26 cellular contexts compared by ENCODE assay signal in genomic region chr11:72140661-72141060, GRCh38. TPM values are rescaled to one million over a fixed set of nuclear protein-coding genes. Genes with fewer than 3 reads are reported as not detected.
DNase-seq lines count a peak whose midpoint lies in the region; ATAC-seq and TF ChIP-seq lines count a peak whose summit lies in the region.
"Had no signal": no experiment of that assay in that cellular context is flagged by ENCODE, and none has a peak within 500 bp of the region (broad histone marks: within the 10 kb centered on the region; RNA-seq: fewer than 3 reads in every experiment).

No MANE protein-coding gene starts in this region.

- peak; percentile 21 for ATAC-seq in activated T-helper 17 cell treated with anti-CD3 and anti-CD28 coated beads, Interleukin-2, amount 50 U/mL, for 72 hours (replicated peaks)
- ATAC-seq: GM23338; left lobe of liver; right cardiac atrium; stimulated activated naive B cell treated with anti-CD40 and anti-IgM and Interleukin-4, amounts not matched to agents 10 μg/mL and 1 μg/mL and 100 μg/mL, for 72 hours had no signal

- H3K9me3 Mint-ChIP-seq in activated T-helper 17 cell treated with anti-CD3 and anti-CD28 coated beads, Interleukin-2, amount 50 U/mL, for 72 hours, result no peaks in the 10 kb centered on the region
- H3K9me3 Mint-ChIP-seq: GM23338; stimulated activated naive B cell treated with anti-CD40 and anti-IgM and Interleukin-4, amounts not matched to agents 10 μg/mL and 1 μg/mL and 100 μg/mL, for 72 hours had no signal

- H3K4me3 ChIP-seq in osteoblast (ENCODE audit: insufficient read depth, low read length), result no peak overlapping the region
- H3K4me3 ChIP-seq: GM23338, thyroid gland had no signal

- peak overlapping the region; percentile 94 for H3K27ac ChIP-seq in osteoblast (ENCODE audit: low read depth, low read length)
- H3K27ac ChIP-seq: thyroid gland had no signal

- no peak for TF ChIP-seq CTCF in osteoblast (IDR thresholded peaks at IDR 0.05; ENCODE audit: extremely low read depth, low read depth, low read length)

- H3K4me3 Mint-ChIP-seq in activated T-helper 17 cell treated with anti-CD3 and anti-CD28 coated beads, Interleukin-2, amount 50 U/mL, for 72 hours, result peak overlapping the region; percentile 65
- H3K4me3 Mint-ChIP-seq: B cell; GM23338; stimulated activated naive B cell treated with anti-CD40 and anti-IgM and Interleukin-4, amounts not matched to agents 10 μg/mL and 1 μg/mL and 100 μg/mL, for 72 hours had no signal

- no peaks in the 10 kb centered on the region for H3K36me3 Mint-ChIP-seq in activated T-helper 17 cell treated with anti-CD3 and anti-CD28 coated beads, Interleukin-2, amount 50 U/mL, for 72 hours (ENCODE audit: low read depth)
- H3K36me3 Mint-ChIP-seq: stimulated activated naive B cell treated with anti-CD40 and anti-IgM and Interleukin-4, amounts not matched to agents 10 μg/mL and 1 μg/mL and 100 μg/mL, for 72 hours had no signal

- no peaks in the 10 kb centered on the region for H3K27me3 ChIP-seq in osteoblast (ENCODE audit: insufficient read depth, low read length)
- H3K27me3 ChIP-seq: thyroid gland had no signal

- no peaks in the 10 kb centered on the region for H3K79me2 ChIP-seq in osteoblast (ENCODE audit: insufficient read depth, low read length)

- no peak overlapping the region for H2AFZ ChIP-seq in osteoblast (ENCODE audit: low read length)
- H2AFZ ChIP-seq: GM23338 had no signal

- DNase-seq in ELR (ENCODE audit: low read depth) (peak; percentile 59), NCI-H226 (peak; percentile 10), osteoblast (ENCODE audit: insufficient read length, low spot score, missing footprints) (no peak), NCI-H2196 (lab: John Stamatoyannopoulos, UW; ENCODE audit: unreplicated experiment) (no peak), RPMI8226 (no peak), iPS-NIHi7 (ENCODE audit: extremely low spot score) (no peak)
- DNase-seq: activated naive CD4-positive, alpha-beta T cell; aorta; Calu3; effector CD4-positive, alpha-beta T cell; NCI-H2107; NCI-H526; occipital lobe; right cardiac atrium; SIG-M5; stimulated activated naive B cell treated with anti-CD40 and anti-IgM and Interleukin-4, amounts not matched to agents 10 μg/mL and 1 μg/mL and 100 μg/mL, for 72 hours; thyroid gland had no signal

- peaks cover 23% of the 10 kb centered on the region for H3K4me1 Mint-ChIP-seq in activated T-helper 17 cell treated with anti-CD3 and anti-CD28 coated beads, Interleukin-2, amount 50 U/mL, for 72 hours
- H3K4me1 Mint-ChIP-seq: B cell had no signal

- H3K27ac Mint-ChIP-seq in activated T-helper 17 cell treated with anti-CD3 and anti-CD28 coated beads, Interleukin-2, amount 50 U/mL, for 72 hours, result peak overlapping the region; percentile 45
- H3K27ac Mint-ChIP-seq: B cell; GM23338; stimulated activated naive B cell treated with anti-CD40 and anti-IgM and Interleukin-4, amounts not matched to agents 10 μg/mL and 1 μg/mL and 100 μg/mL, for 72 hours had no signal

- peak overlapping the region; percentile 46 for H3K4me2 ChIP-seq in osteoblast (ENCODE audit: insufficient read depth, low read length)
- H3K4me2 ChIP-seq: GM23338 had no signal

- H3K9me3 ChIP-seq in osteoblast (ENCODE audit: low read depth, low read length), result no peaks in the 10 kb centered on the region
- H3K9me3 ChIP-seq: thyroid gland had no signal

- no peaks in the 10 kb centered on the region for H4K20me1 ChIP-seq in osteoblast (ENCODE audit: insufficient read depth, low read length)

- no peaks in the 10 kb centered on the region for H3K36me3 ChIP-seq in osteoblast (ENCODE audit: insufficient read depth, low read length)
- H3K36me3 ChIP-seq: thyroid gland had no signal

- H3K4me1 ChIP-seq in osteoblast (ENCODE audit: insufficient read depth, low read length), result peaks cover 49% of the 10 kb centered on the region
- H3K4me1 ChIP-seq: thyroid gland had no signal

- H3K27me3 Mint-ChIP-seq in activated T-helper 17 cell treated with anti-CD3 and anti-CD28 coated beads, Interleukin-2, amount 50 U/mL, for 72 hours, result peaks cover 7% of the 10 kb centered on the region

RNA-seq across cellular contexts. Expression of gene FOLR3, which starts 5.1 kb away (rescaled TPM):
- total RNA-seq in activated T-helper 17 cell treated with anti-CD3 and anti-CD28 coated beads, Interleukin-2, amount 50 U/mL, for 72 hours, result not detected
- 0.88 and 1.1 TPM in 2 replicates for total RNA-seq in osteoblast
- total RNA-seq: B cell; Calu3; cerebellum; esophagus mucosa; G401; GM23338; LHCN-M2; occipital lobe; T-helper 2 cell treated with Interferon-gamma antibody and Interleukin-4, amounts not matched to agents 100 ng/mL and 5 ng/mL, for 36 hours had no signal

RNA-seq across cellular contexts. Expression of gene ANAPC15, which starts 28.2 kb away (rescaled TPM):
- 10 to 100 TPM; 35.5 to 65.6 TPM for total RNA-seq in activated T-helper 17 cell treated with anti-CD3 and anti-CD28 coated beads, Interleukin-2, amount 50 U/mL, for 72 hours
- total RNA-seq in osteoblast, result 21.7 and 23.0 TPM in 2 replicates

RNA-seq across cellular contexts. Expression of gene TOMT, which starts 34.9 kb away (rescaled TPM):
- total RNA-seq in activated T-helper 17 cell treated with anti-CD3 and anti-CD28 coated beads, Interleukin-2, amount 50 U/mL, for 72 hours, result under 1 TPM in 1 of 2 donors, not detected in 1; 0.26 TPM
- not detected in 2 replicates for total RNA-seq in osteoblast
- total RNA-seq: aorta, B cell, Calu3, cerebellum, esophagus mucosa, G401, GM23338, LHCN-M2, occipital lobe, right cardiac atrium, thyroid gland had no signal

RNA-seq across cellular contexts. Expression of gene LAMTOR1, which starts 37.6 kb away (rescaled TPM):
- total RNA-seq in activated T-helper 17 cell treated with anti-CD3 and anti-CD28 coated beads, Interleukin-2, amount 50 U/mL, for 72 hours, result 10 to 100 TPM; 53.4 to 69.1 TPM
- total RNA-seq in osteoblast, result 131 and 138 TPM in 2 replicates

RNA-seq across cellular contexts. Expression of gene FOLR1, which starts 51.3 kb away (rescaled TPM):
- not detected for total RNA-seq in activated T-helper 17 cell treated with anti-CD3 and anti-CD28 coated beads, Interleukin-2, amount 50 U/mL, for 72 hours
- under 0.01 and 0.36 TPM in 2 replicates for total RNA-seq in osteoblast
- total RNA-seq: aorta; B cell; GM23338; left lobe of liver; occipital lobe; T-helper 2 cell treated with Interferon-gamma antibody and Interleukin-4, amounts not matched to agents 100 ng/mL and 5 ng/mL, for 36 hours had no signal

Comparison
In these comparisons a context has a peak if more than half of its experiments do, and no peak if none do; other contexts are left out.
1. DNase-seq: peak in ELR (single experiment) and NCI-H226 (single experiment); none in osteoblast (single experiment), NCI-H2196 (single experiment), RPMI8226 (single experiment) and iPS-NIHi7 (single experiment).